8 cellular contexts compared by ENCODE assay signal in genomic region chr18:32470136-32470712, GRCh38. TPM values are rescaled to one million over a fixed set of nuclear protein-coding genes. Genes with fewer than 3 reads are reported as not detected.
A peak's percentile ranks its signal among the peaks of the same experiment; 100 is the strongest.
DNase-seq lines count a peak whose midpoint lies in the region; ATAC-seq and TF ChIP-seq lines count a peak whose summit lies in the region.

No MANE protein-coding gene starts in this region.

- no peak overlapping the region for H3K27ac Mint-ChIP-seq in activated naive CD4-positive, alpha-beta T cell treated with anti-CD3 and anti-CD28 coated beads, Interleukin-2, amount 10 ng/mL, durations not matched to agents 7 days and 5 days
- H3K27ac Mint-ChIP-seq in activated naive CD4-positive, alpha-beta T cell treated with anti-CD3 and anti-CD28 coated beads, Interleukin-2, amount 50 U/mL, for 72 hours: no peak overlapping the region

- ATAC-seq in activated naive CD4-positive, alpha-beta T cell treated with anti-CD3 and anti-CD28 coated beads, Interleukin-2, amount 50 U/mL, for 72 hours: no peak

- peak overlapping the region; percentile 44 for H3K4me2 ChIP-seq in Karpas-422 (ENCODE audit: low read depth, low read length, poor library complexity, severe bottlenecking)

- no peaks in the 10 kb centered on the region for H4K20me1 ChIP-seq in Karpas-422 (ENCODE audit: insufficient read depth, low read depth, low read length)

- H3K4me1 Mint-ChIP-seq in activated naive CD4-positive, alpha-beta T cell treated with anti-CD3 and anti-CD28 coated beads, Interleukin-2, amount 10 ng/mL, durations not matched to agents 7 days and 5 days: peaks cover 30% of the 10 kb centered on the region

- peak; percentile 24 for DNase-seq in activated naive CD4-positive, alpha-beta T cell treated with anti-CD3 and anti-CD28 coated beads, Interleukin-2, amount 10 ng/mL, durations not matched to agents 7 days and 5 days
- no peak for DNase-seq in activated naive CD4-positive, alpha-beta T cell treated with anti-CD3 and anti-CD28 coated beads, Interleukin-2, amount 50 U/mL, for 72 hours (ENCODE audit: low spot score in 2 of 2)
- no peak for DNase-seq in Karpas-422
- peak in 34 of 56 donors; percentile 9 to 71 (median 37) for DNase-seq in amygdala (lab: John Stamatoyannopoulos, UW)
- peak; percentile 41 for DNase-seq in hepatic stellate cell (ENCODE audit: low spot score)
- no peak for DNase-seq in retinal pigment epithelial cell (ENCODE audit: low read depth)
- no peak for DNase-seq in NCI-H1048 (lab: John Stamatoyannopoulos, UW)
- no peak for DNase-seq in cortex of kidney (lab: John Stamatoyannopoulos, UW)

- no peaks in the 10 kb centered on the region for H3K36me3 Mint-ChIP-seq in activated naive CD4-positive, alpha-beta T cell treated with anti-CD3 and anti-CD28 coated beads, Interleukin-2, amount 10 ng/mL, durations not matched to agents 7 days and 5 days
- peaks cover 0 to 12% of the 10 kb centered on the region in 2 donors for H3K36me3 Mint-ChIP-seq in activated naive CD4-positive, alpha-beta T cell treated with anti-CD3 and anti-CD28 coated beads, Interleukin-2, amount 50 U/mL, for 72 hours

- H3K4me1 ChIP-seq in Karpas-422 (ENCODE audit: low read length): peaks cover 13% of the 10 kb centered on the region

- H3K79me2 ChIP-seq in Karpas-422 (ENCODE audit: low read length): no peaks in the 10 kb centered on the region

- H3K9ac ChIP-seq in Karpas-422 (ENCODE audit: low read length): no peak overlapping the region

- no peaks in the 10 kb centered on the region for H3K9me3 ChIP-seq in Karpas-422 (ENCODE audit: low read length)

- no peaks in the 10 kb centered on the region for H3K9me3 Mint-ChIP-seq in activated naive CD4-positive, alpha-beta T cell treated with anti-CD3 and anti-CD28 coated beads, Interleukin-2, amount 10 ng/mL, durations not matched to agents 7 days and 5 days
- no peaks in the 10 kb centered on the region for H3K9me3 Mint-ChIP-seq in activated naive CD4-positive, alpha-beta T cell treated with anti-CD3 and anti-CD28 coated beads, Interleukin-2, amount 50 U/mL, for 72 hours

- H3K9me2 ChIP-seq in Karpas-422 (replicated peaks; ENCODE audit: insufficient read depth, low read length): no peaks in the 10 kb centered on the region

- CTCF ChIA-PET in activated naive CD4-positive, alpha-beta T cell treated with anti-CD3 and anti-CD28 coated beads, Interleukin-2, amount 10 ng/mL, durations not matched to agents 7 days and 5 days (lab: Charles Lee): interaction anchor here (0.9 to 2.4 kb wide), 6 partner anchors 58 to 312 kb away, joined by 3 to 9 read pairs (median 6); no protein-coding TSS in a partner anchor

- no peaks in the 10 kb centered on the region for H3K27me3 ChIP-seq in Karpas-422 (ENCODE audit: low read length)

- H3K4me3 ChIP-seq in Karpas-422 (ENCODE audit: low read length) (peak overlapping the region; percentile 54; the same call in 1 of the 2 replicates), retinal pigment epithelial cell (ENCODE audit: low read length) (peak overlapping the region; percentile 65)

- H3K36me3 ChIP-seq in Karpas-422 (ENCODE audit: insufficient read depth, low read length): no peaks in the 10 kb centered on the region

- no peak overlapping the region for H3K27ac ChIP-seq in Karpas-422 (ENCODE audit: low read length)

- no peak for TF ChIP-seq CTCF in retinal pigment epithelial cell (conservative IDR thresholded peaks at IDR 0.05; ENCODE audit: low read depth, low read length)

- H3K4me3 Mint-ChIP-seq in activated naive CD4-positive, alpha-beta T cell treated with anti-CD3 and anti-CD28 coated beads, Interleukin-2, amount 10 ng/mL, durations not matched to agents 7 days and 5 days: peak overlapping the region; percentile 77

- H2AFZ ChIP-seq in Karpas-422 (ENCODE audit: low read length): no peak overlapping the region

- peaks cover 57% of the 10 kb centered on the region for H3K27me3 Mint-ChIP-seq in activated naive CD4-positive, alpha-beta T cell treated with anti-CD3 and anti-CD28 coated beads, Interleukin-2, amount 10 ng/mL, durations not matched to agents 7 days and 5 days

RNA-seq across cellular contexts. Expression of gene GAREM1, which starts 0.5 kb away (rescaled TPM):
- total RNA-seq in activated naive CD4-positive, alpha-beta T cell treated with anti-CD3 and anti-CD28 coated beads, Interleukin-2, amount 50 U/mL, for 72 hours: not detected
- 0.11 and 0.22 TPM in 2 replicates for total RNA-seq in Karpas-422 (2014; rRNA removed; shearing (Covaris generic); ENCODE audit: low replicate concordance)

Comparison
In these comparisons a context has a peak if more than half of its experiments do, and no peak if none do; other contexts are left out.
1. DNase-seq: peak in activated naive CD4-positive, alpha-beta T cell treated with anti-CD3 and anti-CD28 coated beads, Interleukin-2, amount 10 ng/mL, durations not matched to agents 7 days and 5 days (single experiment), amygdala (34 of 56) and hepatic stellate cell (single experiment); none in activated naive CD4-positive, alpha-beta T cell treated with anti-CD3 and anti-CD28 coated beads, Interleukin-2, amount 50 U/mL, for 72 hours (0 of 2), Karpas-422 (single experiment), retinal pigment epithelial cell (single experiment), NCI-H1048 (single experiment) and cortex of kidney (single experiment).